9 cellular contexts compared by ENCODE assay signal in genomic region chr16:80784951-80785350, GRCh38.
"Had no signal": no experiment of that assay in that cellular context is flagged by ENCODE, and none has a peak within 500 bp of the region (broad histone marks: within the 10 kb centered on the region; RNA-seq: fewer than 3 reads in every experiment).

No MANE protein-coding gene starts in this region.

- H3K4me2 ChIP-seq: GM23338 had no signal

- ATAC-seq: GM23338, K562 had no signal

- DNase-seq: H9, HCEC 1CT, IMR-90, KG1 had no signal

- H2AFZ ChIP-seq: GM23338 had no signal

- H3K4me3 ChIP-seq: GM23338, K562 had no signal

- FAIRE-seq: H1, H54, HTR-8/SVneo, K562 had no signal
